In genomic region chr21:33642896-33643657, GRCh38 we compare ENCODE assay signal across 7 cellular contexts. TPM values are rescaled to one million over a fixed set of nuclear protein-coding genes. Genes with fewer than 3 reads are reported as not detected.
A peak's percentile ranks its signal among the peaks of the same experiment; 100 is the strongest.
DNase-seq lines count a peak whose midpoint lies in the region; TF ChIP-seq lines count a peak whose summit lies in the region.

No MANE protein-coding gene starts in this region.

- no peak for DNase-seq in GM12864 (ENCODE audit: low read depth)
- DNase-seq in NAMALWA (ENCODE audit: low spot score) = peak; percentile 31
- DNase-seq in activated gamma-delta T cell (lab: John Stamatoyannopoulos, UW) = peak; percentile 27
- DNase-seq in foreskin melanocyte = peak; percentile 18
- no peak for DNase-seq in MV-4-11 (lab: John Stamatoyannopoulos, UW)
- no peak for DNase-seq in GOT3 (lab: John Stamatoyannopoulos, UW)

- peak overlapping the region; percentile 84 for H3K9ac ChIP-seq in neural cell (ENCODE audit: low read length)

- TF ChIP-seq CTCF in GM12864 (IDR thresholded peaks at IDR 0.05; ENCODE audit: low read depth, low read length, missing control alignments) = no peak
- TF ChIP-seq CTCF in neural cell (IDR thresholded peaks at IDR 0.05; ENCODE audit: poor library complexity, severe bottlenecking) = no peak

- no peak for TF ChIP-seq EP300 in neural cell (conservative IDR thresholded peaks at IDR 0.05; ENCODE audit: poor library complexity, severe bottlenecking)

- H3K9me2 ChIP-seq in neural cell (ENCODE audit: insufficient read depth, low read length) = no peaks in the 10 kb centered on the region

- no peaks in the 10 kb centered on the region for H3F3A ChIP-seq in neural cell (ENCODE audit: insufficient read depth, low read length, poor library complexity, severe bottlenecking)

- peak overlapping the region; percentile 57 for H3K4me2 ChIP-seq in neural cell (ENCODE audit: low read length)

- peak overlapping the region; percentile 85 for H3K27ac ChIP-seq in neural cell (ENCODE audit: low read length)

- H3K9me3 ChIP-seq in neural cell (ENCODE audit: low read length) = no peaks in the 10 kb centered on the region

- H2AFZ ChIP-seq in neural cell (ENCODE audit: low read depth, low read length) = peak overlapping the region; percentile 29

- H3K4me3 ChIP-seq in GM12864 (ENCODE audit: low read depth, low read length) (peak overlapping the region; percentile 62), neural cell (ENCODE audit: low read length) (peak overlapping the region; percentile 77)

- peaks cover 6% of the 10 kb centered on the region for H3K36me3 ChIP-seq in neural cell (ENCODE audit: insufficient read depth, low read length)

- H3K79me2 ChIP-seq in neural cell (replicated peaks; ENCODE audit: insufficient read depth, low read length) = peaks cover 75% of the 10 kb centered on the region

- no peaks in the 10 kb centered on the region for H3K27me3 ChIP-seq in neural cell (ENCODE audit: insufficient read depth, low read depth, low read length)

- TF ChIP-seq RAD21 in neural cell (conservative IDR thresholded peaks at IDR 0.05) = no peak

- H4K20me1 ChIP-seq in neural cell (ENCODE audit: insufficient read depth) = no peaks in the 10 kb centered on the region

TF ChIP-seq in neural cell, 6 proteins besides CTCF, POLR2A, EP300 and RAD21:
- TF ChIP-seq MXI1 (conservative IDR thresholded peaks at IDR 0.05; ENCODE audit: poor library complexity, severe bottlenecking) = no peak
- no peak for TF ChIP-seq REST (IDR thresholded peaks at IDR 0.05; ENCODE audit: borderline replicate concordance)
- no peak for TF ChIP-seq SMC3 (conservative IDR thresholded peaks at IDR 0.05; ENCODE audit: poor library complexity)
- no peak for TF ChIP-seq EZH2 (IDR thresholded peaks at IDR 0.05; ENCODE audit: borderline replicate concordance, insufficient read depth, low read length, poor library complexity, severe bottlenecking)
- TF ChIP-seq POLR2AphosphoS5 (IDR thresholded peaks at IDR 0.05) = no peak
- TF ChIP-seq TAF1 (IDR thresholded peaks at IDR 0.05; ENCODE audit: low read depth) = no peak

RNA-seq across cellular contexts. Expression of gene ITSN1, which starts 0.8 kb away (rescaled TPM):
- polyA plus RNA-seq in neural cell = 35.1 and 48.9 TPM in 2 replicates
- polyA minus RNA-seq in neural cell = 88.1 and 101 TPM in 2 replicates

RNA-seq across cellular contexts. Expression of gene CRYZL1, which starts 1.5 kb away (rescaled TPM):
- 40.5 and 54.3 TPM in 2 replicates for polyA plus RNA-seq in neural cell
- 70.2 and 71.1 TPM in 2 replicates for polyA minus RNA-seq in neural cell

RNA-seq across cellular contexts. Expression of gene DONSON, which starts 54.6 kb away (rescaled TPM):
- polyA plus RNA-seq in neural cell = 46.2 and 56.6 TPM in 2 replicates
- 22.9 and 23.6 TPM in 2 replicates for polyA minus RNA-seq in neural cell

Comparison
In these comparisons a context has a peak if more than half of its experiments do, and no peak if none do; other contexts are left out.
1. DNase-seq: peak in NAMALWA (single experiment), activated gamma-delta T cell (single experiment) and foreskin melanocyte (single experiment); none in GM12864 (single experiment), MV-4-11 (single experiment) and GOT3 (single experiment).